ENCODE assay signal across 8 cellular contexts in genomic region chr3:44624696-44625528, GRCh38. TPM values are rescaled to one million over a fixed set of nuclear protein-coding genes. Genes with fewer than 3 reads are reported as not detected.
DNase-seq lines count a peak whose midpoint lies in the region; TF ChIP-seq lines count a peak whose summit lies in the region.

TSS of gene ZNF197 (plus strand) at chr3:44625036. CDS start at chr3:44629155, 4,119 bp downstream.

- in situ Hi-C loops in G401 (cut with HindIII; ENCODE audit: low sequenced_read_pairs), result no loop called here

- TF ChIP-seq CTCF in LNCaP clone FGC (IDR thresholded peaks at IDR 0.05; ENCODE audit: control insufficient read depth, extremely low read depth, insufficient read depth), result no peak

- peaks cover 18% of the 10 kb centered on the region for H3K36me3 ChIP-seq in SJSA1

- peak within 1 kb of the TSS; percentile 83 for H3K4me3 ChIP-seq in LNCaP clone FGC (ENCODE audit: low read depth, low read length)
- peak within 1 kb of the TSS; percentile 64 for H3K4me3 ChIP-seq in SJSA1

- peaks cover 30% of the 10 kb centered on the region for H3K36me3 Mint-ChIP-seq in activated naive CD4-positive, alpha-beta T cell treated with anti-CD3 and anti-CD28 coated beads, Interleukin-2, amount 10 ng/mL, durations not matched to agents 7 days and 5 days

- peaks cover 27% of the 10 kb centered on the region for H3K4me1 Mint-ChIP-seq in activated naive CD4-positive, alpha-beta T cell treated with anti-CD3 and anti-CD28 coated beads, Interleukin-2, amount 10 ng/mL, durations not matched to agents 7 days and 5 days

- peaks cover 9% of the 10 kb centered on the region for H3K4me1 ChIP-seq in SJSA1 (replicated peaks)

- DNase-seq in G401 (ENCODE audit: low spot score), result peak; percentile 96
- DNase-seq in GOT3 (lab: John Stamatoyannopoulos, UW), result peak; percentile 34
- peak; percentile 72 for DNase-seq in LNCaP clone FGC (ENCODE audit: low read depth)
- peak; percentile 78 to 87 for DNase-seq in SJSA1 (ENCODE audit: low read depth in 1 of 2, low spot score in 2 of 2)
- peak; percentile 69 for DNase-seq in activated naive CD4-positive, alpha-beta T cell treated with anti-CD3 and anti-CD28 coated beads, Interleukin-2, amount 10 ng/mL, durations not matched to agents 7 days and 5 days
- DNase-seq in glomerular visceral epithelial cell (ENCODE audit: extremely low spot score), result peak; percentile 90
- DNase-seq in occipital lobe (lab: John Stamatoyannopoulos, UW), result peak; percentile 87

- H3K9me3 Mint-ChIP-seq in activated naive CD4-positive, alpha-beta T cell treated with anti-CD3 and anti-CD28 coated beads, Interleukin-2, amount 10 ng/mL, durations not matched to agents 7 days and 5 days, result no peaks in the 10 kb centered on the region

- CTCF ChIA-PET in activated naive CD4-positive, alpha-beta T cell treated with anti-CD3 and anti-CD28 coated beads, Interleukin-2, amount 10 ng/mL, durations not matched to agents 7 days and 5 days (lab: Charles Lee), result no interaction called here

- H3K9me3 ChIP-seq in SJSA1 (replicated peaks), result no peaks in the 10 kb centered on the region

- H3K4me3 Mint-ChIP-seq in activated naive CD4-positive, alpha-beta T cell treated with anti-CD3 and anti-CD28 coated beads, Interleukin-2, amount 10 ng/mL, durations not matched to agents 7 days and 5 days, result peak within 1 kb of the TSS; percentile 88

- peak within 1 kb of the TSS; percentile 91 for H3K27ac Mint-ChIP-seq in activated naive CD4-positive, alpha-beta T cell treated with anti-CD3 and anti-CD28 coated beads, Interleukin-2, amount 10 ng/mL, durations not matched to agents 7 days and 5 days

- H3K27me3 Mint-ChIP-seq in activated naive CD4-positive, alpha-beta T cell treated with anti-CD3 and anti-CD28 coated beads, Interleukin-2, amount 10 ng/mL, durations not matched to agents 7 days and 5 days, result no peaks in the 10 kb centered on the region

- no peaks in the 10 kb centered on the region for H3K27me3 ChIP-seq in SJSA1 (replicated peaks)

- H3K27ac ChIP-seq in SJSA1, result peak within 1 kb of the TSS; percentile 69
- no peak within 1 kb of the TSS for H3K27ac ChIP-seq in temporal lobe (ENCODE audit: low read depth, low read length)

RNA-seq across cellular contexts. Expression of gene ZNF197, which starts in this region (rescaled TPM):
- 10.2 and 14.3 TPM in 2 replicates for total RNA-seq in G401 (2014; rRNA removed; shearing (Covaris generic))
- 12.4 and 13.1 TPM in 2 replicates for total RNA-seq in SJSA1 (2014; rRNA removed; shearing (Covaris generic))
- total RNA-seq in occipital lobe (66.0 TPM), temporal lobe (56.1 TPM)

Comparison
In these comparisons a context has a peak if more than half of its experiments do, and no peak if none do; other contexts are left out.
1. DNase-seq: peak in every context shown above with its lines; median percentile 96 in G401; 90 in glomerular visceral epithelial cell; 87 in occipital lobe; 82 in SJSA1; 72 in LNCaP clone FGC; 69 in activated naive CD4-positive, alpha-beta T cell treated with anti-CD3 and anti-CD28 coated beads, Interleukin-2, amount 10 ng/mL, durations not matched to agents 7 days and 5 days; 34 in GOT3.